ENCODE assay signal across 18 cellular contexts in the genomic region with DNA sequence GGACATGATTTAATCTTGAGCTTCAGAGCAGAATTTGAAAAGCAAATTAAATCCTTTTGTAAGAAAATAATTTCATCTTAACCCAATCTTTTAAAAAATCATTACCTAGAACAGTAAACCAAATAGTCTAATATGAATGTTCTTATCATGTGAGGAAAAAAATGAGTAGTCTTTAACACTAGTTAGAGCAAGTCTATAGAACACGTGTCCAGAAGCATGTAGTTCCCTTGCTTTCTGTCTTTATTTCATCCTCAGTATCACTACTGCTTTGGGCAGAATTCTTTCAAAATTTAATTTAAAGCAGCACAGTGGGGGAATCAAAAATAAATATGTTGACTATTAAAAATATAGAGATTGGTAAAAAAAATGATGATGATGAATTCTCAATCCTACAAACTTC. TPM values are rescaled to one million over a fixed set of nuclear protein-coding genes. Genes with fewer than 3 reads are reported as not detected.
A peak's percentile ranks its signal among the peaks of the same experiment; 100 is the strongest.
DNase-seq lines count a peak whose midpoint lies in the region; ATAC-seq, FAIRE-seq and TF ChIP-seq lines count a peak whose summit lies in the region.
"Had no signal": no experiment of that assay in that cellular context is flagged by ENCODE, and none has a peak within 500 bp of the region (broad histone marks: within the 10 kb centered on the region; RNA-seq: fewer than 3 reads in every experiment).

No MANE protein-coding gene starts in this region.

- peak overlapping the region; percentile 99 for H3K4me2 ChIP-seq in keratinocyte (ENCODE audit: control insufficient read depth, extremely low read depth, insufficient read depth, low read depth, low read length)

- no peaks in the 10 kb centered on the region for H3K36me3 ChIP-seq in keratinocyte (ENCODE audit: control insufficient read depth in 2 of 2, extremely low read depth in 1 of 2, insufficient read depth in 2 of 2, low read length in 2 of 2)
- no peaks in the 10 kb centered on the region for H3K36me3 ChIP-seq in suprapubic skin
- H3K36me3 ChIP-seq: heart right ventricle, SJSA1 had no signal

- H3K9me3 Mint-ChIP-seq in activated CD4-positive, alpha-beta T cell treated with anti-CD3 and anti-CD28 coated beads for 36 hours (ENCODE audit: low read depth) = no peaks in the 10 kb centered on the region
- H3K9me3 Mint-ChIP-seq in WTC11 = no peaks in the 10 kb centered on the region
- H3K9me3 Mint-ChIP-seq in activated CD4-positive, alpha-beta memory T cell treated with anti-CD3 and anti-CD28 coated beads for 36 hours = no peaks in the 10 kb centered on the region
- H3K9me3 Mint-ChIP-seq: activated naive CD4-positive, alpha-beta T cell treated with anti-CD3 and anti-CD28 coated beads, Interleukin-2, amount 50 U/mL, for 24 hours; central memory CD8-positive, alpha-beta T cell; neural crest cell; stimulated activated naive CD8-positive, alpha-beta T cell treated with anti-CD3 and anti-CD28 coated beads, Interleukin-15, amount 100 ng/mL, for 72 hours had no signal

- H3K9me3 ChIP-seq in keratinocyte (ENCODE audit: control insufficient read depth, low read depth, low read length) (no peaks in the 10 kb centered on the region), suprapubic skin (no peaks in the 10 kb centered on the region)
- H3K9me3 ChIP-seq: heart right ventricle, SJSA1 had no signal

- H3K27me3 Mint-ChIP-seq in activated CD4-positive, alpha-beta T cell treated with anti-CD3 and anti-CD28 coated beads for 36 hours = peaks cover 24% of the 10 kb centered on the region
- H3K27me3 Mint-ChIP-seq in WTC11 (ENCODE audit: low read depth) = no peaks in the 10 kb centered on the region
- peaks cover 48% of the 10 kb centered on the region for H3K27me3 Mint-ChIP-seq in activated CD4-positive, alpha-beta memory T cell treated with anti-CD3 and anti-CD28 coated beads for 36 hours

- H4K20me1 ChIP-seq in keratinocyte (ENCODE audit: control insufficient read depth, extremely low read depth, insufficient read depth, low read length) = no peaks in the 10 kb centered on the region

- H2AFZ ChIP-seq in keratinocyte (ENCODE audit: control insufficient read depth, low read length) = peak overlapping the region; percentile 25

- peak overlapping the region; percentile 75 for H3K9ac ChIP-seq in keratinocyte (ENCODE audit: control insufficient read depth, extremely low read depth, insufficient read depth, low read length)

- dilution Hi-C loops in keratinocyte (cut with MboI; ENCODE audit: extremely low pct_ligation_motif_present, low sequenced_read_pairs) = no loop called here

- H3K4me3 ChIP-seq in keratinocyte (ENCODE audit: control insufficient read depth in 2 of 3, extremely low read depth in 1 of 3, insufficient read depth in 2 of 3, low read depth in 1 of 3, low read length in 3 of 3) = peak overlapping the region; percentile 70 to 93 (median 91)
- peak overlapping the region; percentile 73 for H3K4me3 ChIP-seq in suprapubic skin
- H3K4me3 ChIP-seq: SJSA1 had no signal

- peak overlapping the region; percentile 17 for H3K4me3 Mint-ChIP-seq in activated CD4-positive, alpha-beta T cell treated with anti-CD3 and anti-CD28 coated beads for 36 hours
- H3K4me3 Mint-ChIP-seq in WTC11 = peak overlapping the region; percentile 87
- H3K4me3 Mint-ChIP-seq in activated CD4-positive, alpha-beta memory T cell treated with anti-CD3 and anti-CD28 coated beads for 36 hours = no peak overlapping the region
- H3K4me3 Mint-ChIP-seq: central memory CD8-positive, alpha-beta T cell; neural crest cell had no signal

- no peak overlapping the region for H3K27ac Mint-ChIP-seq in activated CD4-positive, alpha-beta T cell treated with anti-CD3 and anti-CD28 coated beads for 36 hours
- peak overlapping the region; percentile 98 for H3K27ac Mint-ChIP-seq in WTC11
- no peak overlapping the region for H3K27ac Mint-ChIP-seq in activated CD4-positive, alpha-beta memory T cell treated with anti-CD3 and anti-CD28 coated beads for 36 hours
- H3K27ac Mint-ChIP-seq: activated naive CD4-positive, alpha-beta T cell treated with anti-CD3 and anti-CD28 coated beads, Interleukin-2, amount 50 U/mL, for 24 hours; stimulated activated naive CD8-positive, alpha-beta T cell treated with anti-CD3 and anti-CD28 coated beads, Interleukin-15, amount 100 ng/mL, for 72 hours had no signal

- peak overlapping the region; percentile 91 for H3K27ac ChIP-seq in keratinocyte (ENCODE audit: control insufficient read depth, insufficient read depth, low read length)
- H3K27ac ChIP-seq in suprapubic skin = peak overlapping the region; percentile 67
- H3K27ac ChIP-seq: SJSA1 had no signal

- no peak for FAIRE-seq in keratinocyte (lab: Jason Lieb, UNC)
- FAIRE-seq: A204.1 had no signal

- H3K27me3 ChIP-seq in keratinocyte (ENCODE audit: control insufficient read depth, extremely low read depth, insufficient read depth, low read length) (no peaks in the 10 kb centered on the region), suprapubic skin (no peaks in the 10 kb centered on the region)
- H3K27me3 ChIP-seq: SJSA1 had no signal

- CTCF ChIA-PET in activated CD4-positive, alpha-beta T cell treated with anti-CD3 and anti-CD28 coated beads for 36 hours (lab: Charles Lee) = no interaction called here
- CTCF ChIA-PET in WTC11 (lab: Charles Lee) = no interaction called here
- CTCF ChIA-PET in activated CD4-positive, alpha-beta memory T cell treated with anti-CD3 and anti-CD28 coated beads for 36 hours (lab: Charles Lee) = no interaction called here

- no peak for TF ChIP-seq POLR2A in suprapubic skin (IDR thresholded peaks at IDR 0.05)

- intact Hi-C loops in activated CD4-positive, alpha-beta T cell treated with anti-CD3 and anti-CD28 coated beads for 36 hours (cut with DNase I, micrococcal nuclease) = loop anchor here (1.0 to 5.0 kb wide), 4 partner anchors 35 to 94 kb away; no protein-coding TSS in a partner anchor
- intact Hi-C loops in activated CD4-positive, alpha-beta memory T cell treated with anti-CD3 and anti-CD28 coated beads for 36 hours (cut with micrococcal nuclease) = loop anchor here (5.0 kb wide), 2 partner anchors 75 to 90 kb away; no protein-coding TSS in a partner anchor
- intact Hi-C loops in head of caudate nucleus (cut with DNase I) = no loop called here

- 52% methylated on average over 1 of the region's 1 CpG for WGBS in suprapubic skin

- no peaks in the 10 kb centered on the region for H3K9me1 ChIP-seq in keratinocyte (ENCODE audit: control insufficient read depth, extremely low read depth, insufficient read depth, low read length)

- no peak for TF ChIP-seq EP300 in suprapubic skin (IDR thresholded peaks at IDR 0.05)

- peaks cover 46% of the 10 kb centered on the region for H3K4me1 Mint-ChIP-seq in activated CD4-positive, alpha-beta T cell treated with anti-CD3 and anti-CD28 coated beads for 36 hours
- peaks cover 71% of the 10 kb centered on the region for H3K4me1 Mint-ChIP-seq in WTC11
- peaks cover 35% of the 10 kb centered on the region for H3K4me1 Mint-ChIP-seq in activated CD4-positive, alpha-beta memory T cell treated with anti-CD3 and anti-CD28 coated beads for 36 hours (ENCODE audit: low read depth)

- TF ChIP-seq CTCF in WTC11 (IDR thresholded peaks at IDR 0.05) (no peak), keratinocyte (optimal IDR thresholded peaks at IDR 0.05 in 1 of 3, IDR thresholded peaks at IDR 0.05 in 1 of 3, conservative IDR thresholded peaks at IDR 0.05 in 1 of 3; ENCODE audit: extremely low read depth in 1 of 3, insufficient read depth in 2 of 3, low read length in 3 of 3) (no peak), suprapubic skin (IDR thresholded peaks at IDR 0.05) (no peak)

- POLR2A ChIA-PET in activated CD4-positive, alpha-beta T cell treated with anti-CD3 and anti-CD28 coated beads for 36 hours (lab: Charles Lee) = no interaction called here
- POLR2A ChIA-PET in WTC11 (lab: Charles Lee) = no interaction called here
- POLR2A ChIA-PET in activated CD4-positive, alpha-beta memory T cell treated with anti-CD3 and anti-CD28 coated beads for 36 hours (lab: Charles Lee) = interaction anchor here (0.7 kb wide), 1 partner anchor 45 kb away, joined by 3 read pairs; no protein-coding TSS in a partner anchor

- no peaks in the 10 kb centered on the region for H3K36me3 Mint-ChIP-seq in activated CD4-positive, alpha-beta T cell treated with anti-CD3 and anti-CD28 coated beads for 36 hours (ENCODE audit: low read depth)
- H3K36me3 Mint-ChIP-seq in WTC11 = peaks cover 15% of the 10 kb centered on the region
- no peaks in the 10 kb centered on the region for H3K36me3 Mint-ChIP-seq in activated CD4-positive, alpha-beta memory T cell treated with anti-CD3 and anti-CD28 coated beads for 36 hours
- H3K36me3 Mint-ChIP-seq: activated naive CD4-positive, alpha-beta T cell treated with anti-CD3 and anti-CD28 coated beads, Interleukin-2, amount 50 U/mL, for 24 hours had no signal

- ATAC-seq in activated CD4-positive, alpha-beta T cell treated with anti-CD3 and anti-CD28 coated beads for 36 hours = no peak
- ATAC-seq in WTC11 = no peak
- no peak for ATAC-seq in HG02678 (IDR thresholded peaks at IDR 0.05; ENCODE audit: unreplicated experiment)
- ATAC-seq: HCT116; heart right ventricle; left lobe of liver; stimulated activated naive CD8-positive, alpha-beta T cell treated with anti-CD3 and anti-CD28 coated beads, Interleukin-15, amount 100 ng/mL, for 72 hours had no signal

- peaks cover 25% of the 10 kb centered on the region for H3K79me2 ChIP-seq in keratinocyte (ENCODE audit: control insufficient read depth, insufficient read depth, low read length)

- peaks cover 40% of the 10 kb centered on the region for H3K4me1 ChIP-seq in keratinocyte (ENCODE audit: control insufficient read depth, extremely low read depth, insufficient read depth, low read length)
- peaks cover 28% of the 10 kb centered on the region for H3K4me1 ChIP-seq in suprapubic skin

- no peak for DNase-seq in activated CD4-positive, alpha-beta T cell treated with anti-CD3 and anti-CD28 coated beads for 36 hours
- DNase-seq in activated CD4-positive, alpha-beta T cell treated with anti-CD3 and anti-CD28 coated beads for 4 hours = no peak
- no peak for DNase-seq in WTC11 (ENCODE audit: low spot score)
- no peak for DNase-seq in keratinocyte (ENCODE audit: low read depth, low spot score)
- no peak for DNase-seq in suprapubic skin (ENCODE audit: low spot score in 2 of 2)
- DNase-seq in activated CD4-positive, alpha-beta memory T cell treated with anti-CD3 and anti-CD28 coated beads for 36 hours = no peak
- DNase-seq in head of caudate nucleus = no peak
- DNase-seq: heart right ventricle; NCI-H2107; stimulated activated naive CD8-positive, alpha-beta T cell treated with anti-CD3 and anti-CD28 coated beads, Interleukin-15, amount 100 ng/mL, for 72 hours had no signal

RNA-seq across cellular contexts. Expression of gene RBM47, which starts 2.1 kb away (rescaled TPM):
- 1 to 10 TPM; 3.2 to 4.4 TPM for total RNA-seq in activated CD4-positive, alpha-beta T cell treated with anti-CD3 and anti-CD28 coated beads for 36 hours
- total RNA-seq in WTC11 (2021) (89.0 to 97.9 TPM (median 92.5 TPM) in 3 replicates), suprapubic skin (100 to 1,000 TPM in 1 of 4 donors, 10 to 100 TPM in 3; 40.2 to 286 (median 47.4) TPM)
- polyA plus RNA-seq in keratinocyte = 6.8 to 7.2 TPM (median 6.9 TPM) in 3 replicates
- 7.9 TPM for polyA plus RNA-seq in keratinocyte (2011; ENCODE audit: low read depth)
- 4.2 and 5.2 TPM in 2 replicates for polyA plus RNA-seq in keratinocyte (2011; cell fraction: cytosol; rRNA removed)
- polyA plus RNA-seq in keratinocyte (2011; cell fraction: nucleus; rRNA removed) = 7.4 and 7.7 TPM in 2 replicates
- polyA plus RNA-seq in keratinocyte (2012; ENCODE audit: low replicate concordance) = 6.4 and 11.4 TPM in 2 replicates
- polyA minus RNA-seq in keratinocyte = 9.4 to 13.8 TPM (median 11.7 TPM) in 3 replicates
- polyA minus RNA-seq in keratinocyte (2011; cell fraction: cytosol; rRNA and poly(A)+ RNA removed) = 12.3 TPM
- polyA minus RNA-seq in keratinocyte (2011; cell fraction: nucleus; rRNA and poly(A)+ RNA removed) = 15.2 and 15.6 TPM in 2 replicates
- total RNA-seq in activated CD4-positive, alpha-beta memory T cell treated with anti-CD3 and anti-CD28 coated beads for 36 hours = 1 to 10 TPM; 1.7 to 2.6 TPM

Comparison
In these comparisons a context has a peak if more than half of its experiments do, and no peak if none do; other contexts are left out.
1. RNA of gene RBM47, which starts 2.1 kb away (total RNA-seq): 89.0 to 97.9 TPM in WTC11 and 40.2 to 286 TPM in suprapubic skin; 3.2 to 4.4 TPM in activated CD4-positive, alpha-beta T cell treated with anti-CD3 and anti-CD28 coated beads for 36 hours and 1.7 to 2.6 TPM in activated CD4-positive, alpha-beta memory T cell treated with anti-CD3 and anti-CD28 coated beads for 36 hours; every median in the first group is over 4 times any median in the second.